ENCODE assay signal across 8 cellular contexts in genomic region chr1:212671342-212672031, GRCh38. TPM values are rescaled to one million over a fixed set of nuclear protein-coding genes. Genes with fewer than 3 reads are reported as not detected.
DNase-seq lines count a peak whose midpoint lies in the region; ATAC-seq and TF ChIP-seq lines count a peak whose summit lies in the region.

No MANE protein-coding gene starts in this region.

- TF ChIP-seq POLR2A in ovary (IDR thresholded peaks at IDR 0.05), result no peak

- WGBS in ovary, 3 donors, result 14 to 30% (median 28%) methylated on average over 12 of the region's 12 CpGs

- H3K9me3 ChIP-seq in HUES48 (ENCODE audit: control insufficient read depth, insufficient read depth, low read length) (no peaks in the 10 kb centered on the region), ovary (no peaks in the 10 kb centered on the region)

- H3K27me3 ChIP-seq in HUES48 (ENCODE audit: control insufficient read depth, insufficient read depth, low read length), result peaks cover 4% of the 10 kb centered on the region
- H3K27me3 ChIP-seq in ovary, result no peaks in the 10 kb centered on the region

- ATAC-seq in GM18870 (IDR thresholded peaks at IDR 0.05; ENCODE audit: unreplicated experiment), result peak; percentile 51
- ATAC-seq in GM18873 (IDR thresholded peaks at IDR 0.05; ENCODE audit: low FRiP score, unreplicated experiment), result no peak
- ATAC-seq in GM19324 (IDR thresholded peaks at IDR 0.05; ENCODE audit: low FRiP score, unreplicated experiment), result no peak

- H3K27ac ChIP-seq in HUES48 (ENCODE audit: low read depth, low read length), result peak overlapping the region; percentile 32
- peak overlapping the region; percentile 1 for H3K27ac ChIP-seq in caudate nucleus (ENCODE audit: low read depth, low read length)
- no peak overlapping the region for H3K27ac ChIP-seq in ovary

- intact Hi-C loops in ovary (cut with DNase I), result no loop called here

- H3K4me1 ChIP-seq in HUES48 (ENCODE audit: control insufficient read depth, insufficient read depth, low read length), result peaks cover 23% of the 10 kb centered on the region
- H3K4me1 ChIP-seq in ovary (ENCODE audit: insufficient read depth), result no peaks in the 10 kb centered on the region

- no peak overlapping the region for H3K9ac ChIP-seq in HUES48 (ENCODE audit: low read depth, low read length)

- H3K4me3 ChIP-seq in HUES48 (ENCODE audit: low read depth, low read length) (no peak overlapping the region), ovary (no peak overlapping the region)

- DNase-seq in NOMO-1 (lab: John Stamatoyannopoulos, UW; ENCODE audit: unreplicated experiment in 2 of 2) (peak; percentile 84 to 98), caudate nucleus (lab: John Stamatoyannopoulos, UW) (peak in 49 of 61 donors; percentile 4 to 87 (median 54)), mesenteric fat pad (ENCODE audit: low spot score) (peak; percentile 9), ovary (no peak)

- no peak for TF ChIP-seq CTCF in ovary (IDR thresholded peaks at IDR 0.05)

- H3K36me3 ChIP-seq in HUES48 (ENCODE audit: control insufficient read depth, insufficient read depth, low read length) (no peaks in the 10 kb centered on the region), ovary (no peaks in the 10 kb centered on the region)

- no peak for TF ChIP-seq EP300 in ovary (IDR thresholded peaks at IDR 0.05)

RNA-seq across cellular contexts. Expression of gene BATF3, which starts 28.2 kb away (rescaled TPM):
- total RNA-seq in mesenteric fat pad (18.8 TPM), ovary (1 to 10 TPM in 6 of 7 donors, under 1 TPM in 1; 0.71 to 4.2 (median 2.1) TPM)
- polyA plus RNA-seq in ovary, result 1 to 10 TPM in 1 of 2 donors, under 1 TPM in 1; 0.90 to 1.1 TPM

Comparison
In these comparisons a context has a peak if more than half of its experiments do, and no peak if none do; other contexts are left out.
1. H3K27ac ChIP-seq: peak in HUES48 (single experiment) and caudate nucleus (single experiment); none in ovary (0 of 2).
2. DNase-seq: peak in NOMO-1 (2 of 2), caudate nucleus (49 of 61) and mesenteric fat pad (single experiment); none in ovary (0 of 5).